Comparison of ENCODE assay signal across 17 cellular contexts in genomic region chr7:150784120-150784736, GRCh38. TPM values are rescaled to one million over a fixed set of nuclear protein-coding genes. Genes with fewer than 3 reads are reported as not detected.
DNase-seq lines count a peak whose midpoint lies in the region; ATAC-seq, FAIRE-seq and TF ChIP-seq lines count a peak whose summit lies in the region.
"Had no signal": no experiment of that assay in that cellular context is flagged by ENCODE, and none has a peak within 500 bp of the region (broad histone marks: within the 10 kb centered on the region; RNA-seq: fewer than 3 reads in every experiment).

No MANE protein-coding gene starts in this region.

- H3K27ac ChIP-seq in K562 (ENCODE audit: extremely low read depth, low read depth, low read length) = no peak overlapping the region
- H3K27ac ChIP-seq in testis = no peak overlapping the region
- H3K27ac ChIP-seq: thoracic aorta had no signal

- POLR2A ChIA-PET in K562 (lab: Yijun Ruan, JAX) = no interaction called here

- H3K27me3 Mint-ChIP-seq in activated naive CD4-positive, alpha-beta T cell treated with anti-CD3 and anti-CD28 coated beads, Interleukin-2, amount 10 ng/mL, durations not matched to agents 7 days and 5 days = peaks cover 36% of the 10 kb centered on the region
- H3K27me3 Mint-ChIP-seq in T-helper 2 cell treated with Interferon-gamma antibody and Interleukin-4, amounts not matched to agents 5 μg/mL and 100 μg/mL, for 36 hours (ENCODE audit: low read depth) = peaks cover 25% of the 10 kb centered on the region

- TF ChIP-seq POLR2A in K562 (conservative IDR thresholded peaks at IDR 0.05) (no peak), testis (IDR thresholded peaks at IDR 0.05) (no peak)

- intact Hi-C loops in K562 (cut with micrococcal nuclease) = loop anchor here (10.0 kb wide), 1 partner anchor 311 kb away; no protein-coding TSS in a partner anchor
- intact Hi-C loops in mucosa of descending colon (cut with DNase I, micrococcal nuclease) = no loop called here
- intact Hi-C loops in testis (cut with DNase I; ENCODE audit: low total_unique reads) = no loop called here

- no peak overlapping the region for H3K4me2 ChIP-seq in K562 (ENCODE audit: insufficient read depth, low read length)

- H3K4me3 ChIP-seq in K562 = no peak overlapping the region
- no peak overlapping the region for H3K4me3 ChIP-seq in mucosa of descending colon
- H3K4me3 ChIP-seq in testis = no peak overlapping the region
- H3K4me3 ChIP-seq: thoracic aorta had no signal

- no peaks in the 10 kb centered on the region for H3K9me1 ChIP-seq in K562 (ENCODE audit: control insufficient read depth, insufficient read depth, low read length)

- WGBS in K562 (ENCODE audit: insufficient coverage, low coverage, missing lambda C conversion rate) = 3% methylated on average over 9 of the region's 9 CpGs
- 58 to 78% methylated on average over 9 of the region's 9 CpGs for WGBS in testis, 2 donors

- ATAC-seq in K562 (no peak), mucosa of descending colon (peak; percentile 91), GM19467 (IDR thresholded peaks at IDR 0.05; ENCODE audit: unreplicated experiment) (no peak)

- no peak overlapping the region for H3K9ac ChIP-seq in K562 (ENCODE audit: insufficient read depth in 1 of 2, low read depth in 2 of 2, low read length in 2 of 2)

- peaks cover 22 to 37% of the 10 kb centered on the region in 2 experiments; a peak in 4 of 5 replicates for H3K27me3 ChIP-seq in K562 (ENCODE audit: control insufficient read depth in 2 of 2, insufficient read depth in 2 of 2, low read length in 2 of 2)
- H3K27me3 ChIP-seq in testis = no peaks in the 10 kb centered on the region

- DNase-seq in NOMO-1 (lab: John Stamatoyannopoulos, UW; ENCODE audit: unreplicated experiment in 2 of 2) = peak; percentile 56 to 58
- DNase-seq in NOMO-1 treated with dmso at 0.1 percent for 144 hours (lab: John Stamatoyannopoulos, UW; ENCODE audit: unreplicated experiment) = no peak
- DNase-seq in K562 (ENCODE audit: extremely low read depth in 1 of 4, low spot score in 3 of 4) = peak in 1 of 4 experiments; percentile 5
- DNase-seq in mucosa of descending colon = peak; percentile 72 to 86 (median 75)
- DNase-seq in testis = peak; percentile 28
- DNase-seq in activated naive CD4-positive, alpha-beta T cell treated with anti-CD3 and anti-CD28 coated beads, Interleukin-2, amount 10 ng/mL, durations not matched to agents 7 days and 5 days = no peak
- DNase-seq in T-helper 2 cell treated with Interferon-gamma antibody and Interleukin-4, amounts not matched to agents 5 μg/mL and 100 μg/mL, for 36 hours (ENCODE audit: low spot score) = no peak
- DNase-seq: activated CD4-positive, alpha-beta memory T cell treated with anti-CD3 and anti-CD28 coated beads for 36 hours; effector memory CD4-positive, alpha-beta T cell; foreskin melanocyte; NCI-H1436; T1000 had no signal

- in situ Hi-C loops in K562 (cut with MboI) = no loop called here

- no peak for TF ChIP-seq RAD21 in K562 (CRISPR knock-in tag; conservative IDR thresholded peaks at IDR 0.05 in 1 of 2, IDR thresholded peaks at IDR 0.05 in 1 of 2)

- no peaks in the 10 kb centered on the region for H3K9me3 Mint-ChIP-seq in activated naive CD4-positive, alpha-beta T cell treated with anti-CD3 and anti-CD28 coated beads, Interleukin-2, amount 10 ng/mL, durations not matched to agents 7 days and 5 days
- H3K9me3 Mint-ChIP-seq in T-helper 2 cell treated with Interferon-gamma antibody and Interleukin-4, amounts not matched to agents 5 μg/mL and 100 μg/mL, for 36 hours = no peaks in the 10 kb centered on the region
- H3K9me3 Mint-ChIP-seq: activated CD4-positive, alpha-beta memory T cell treated with anti-CD3 and anti-CD28 coated beads for 36 hours had no signal

- CTCF ChIA-PET in K562 (lab: Yijun Ruan, JAX; ENCODE audit: low intra/inter-chr PET ratio) = interaction anchor here (0.6 kb wide), 1 partner anchor 35 kb away, joined by 4 read pairs; no protein-coding TSS in a partner anchor
- CTCF ChIA-PET in activated naive CD4-positive, alpha-beta T cell treated with anti-CD3 and anti-CD28 coated beads, Interleukin-2, amount 10 ng/mL, durations not matched to agents 7 days and 5 days (lab: Charles Lee) = no interaction called here

- H2AFZ ChIP-seq in K562 (ENCODE audit: low read depth, low read length) = no peak overlapping the region

- H3K4me1 Mint-ChIP-seq in activated naive CD4-positive, alpha-beta T cell treated with anti-CD3 and anti-CD28 coated beads, Interleukin-2, amount 10 ng/mL, durations not matched to agents 7 days and 5 days = peaks cover 7% of the 10 kb centered on the region
- H3K4me1 Mint-ChIP-seq in T-helper 2 cell treated with Interferon-gamma antibody and Interleukin-4, amounts not matched to agents 5 μg/mL and 100 μg/mL, for 36 hours (ENCODE audit: low read depth) = peaks cover 2% of the 10 kb centered on the region

- H3K9me3 ChIP-seq in K562 (replicated peaks; ENCODE audit: control insufficient read depth, insufficient read depth, low read depth, low read length) (no peaks in the 10 kb centered on the region), mucosa of descending colon (no peaks in the 10 kb centered on the region), testis (no peaks in the 10 kb centered on the region)
- H3K9me3 ChIP-seq: thoracic aorta had no signal

- H3K4me1 ChIP-seq in K562 (replicated peaks in 1 of 2; ENCODE audit: control insufficient read depth in 2 of 2, insufficient read depth in 2 of 2, low read length in 2 of 2) (peaks cover 7 to 10% of the 10 kb centered on the region in 2 experiments; a peak in 4 of 5 replicates), mucosa of descending colon (ENCODE audit: low read depth) (peaks cover 43% of the 10 kb centered on the region), testis (peaks cover 20% of the 10 kb centered on the region)

- H3K36me3 Mint-ChIP-seq in activated naive CD4-positive, alpha-beta T cell treated with anti-CD3 and anti-CD28 coated beads, Interleukin-2, amount 10 ng/mL, durations not matched to agents 7 days and 5 days = no peaks in the 10 kb centered on the region
- no peaks in the 10 kb centered on the region for H3K36me3 Mint-ChIP-seq in T-helper 2 cell treated with Interferon-gamma antibody and Interleukin-4, amounts not matched to agents 5 μg/mL and 100 μg/mL, for 36 hours (ENCODE audit: low read depth)
- H3K36me3 Mint-ChIP-seq: activated CD4-positive, alpha-beta memory T cell treated with anti-CD3 and anti-CD28 coated beads for 36 hours had no signal

- no peak overlapping the region for H3K4me3 Mint-ChIP-seq in activated naive CD4-positive, alpha-beta T cell treated with anti-CD3 and anti-CD28 coated beads, Interleukin-2, amount 10 ng/mL, durations not matched to agents 7 days and 5 days
- H3K4me3 Mint-ChIP-seq in T-helper 2 cell treated with Interferon-gamma antibody and Interleukin-4, amounts not matched to agents 5 μg/mL and 100 μg/mL, for 36 hours = no peak overlapping the region
- H3K4me3 Mint-ChIP-seq: activated CD4-positive, alpha-beta memory T cell treated with anti-CD3 and anti-CD28 coated beads for 36 hours had no signal

- TF ChIP-seq EP300 in K562 (IDR thresholded peaks at IDR 0.05; ENCODE audit: low read length) = no peak

- H3K36me3 ChIP-seq in K562 (ENCODE audit: control insufficient read depth, insufficient read depth, low read length) (no peaks in the 10 kb centered on the region), mucosa of descending colon (ENCODE audit: low read depth) (no peaks in the 10 kb centered on the region), testis (ENCODE audit: low read depth, missing control alignments) (no peaks in the 10 kb centered on the region)
- H3K36me3 ChIP-seq: thoracic aorta had no signal

- no TSS peak for BruUV-seq in K562 (replicated peaks; lab: Mats Ljungman, UMichigan)

- no peak overlapping the region for H3K27ac Mint-ChIP-seq in activated naive CD4-positive, alpha-beta T cell treated with anti-CD3 and anti-CD28 coated beads, Interleukin-2, amount 10 ng/mL, durations not matched to agents 7 days and 5 days
- no peak overlapping the region for H3K27ac Mint-ChIP-seq in T-helper 2 cell treated with Interferon-gamma antibody and Interleukin-4, amounts not matched to agents 5 μg/mL and 100 μg/mL, for 36 hours
- H3K27ac Mint-ChIP-seq: activated CD4-positive, alpha-beta memory T cell treated with anti-CD3 and anti-CD28 coated beads for 36 hours had no signal

- H4K20me1 ChIP-seq in K562 (replicated peaks; ENCODE audit: control insufficient read depth, insufficient read depth, low read length) = peaks cover 4% of the 10 kb centered on the region; the same call in 1 of the 2 replicates

- no peak for TF ChIP-seq CTCF in K562 (IDR thresholded peaks at IDR 0.05 in 2 of 3, conservative IDR thresholded peaks at IDR 0.05 in 1 of 3; ENCODE audit: insufficient read depth in 2 of 3, low read depth in 1 of 3, low read length in 3 of 3)
- no peak for TF ChIP-seq CTCF in mucosa of descending colon (IDR thresholded peaks at IDR 0.05)
- no peak for TF ChIP-seq CTCF in testis (IDR thresholded peaks at IDR 0.05)

- FAIRE-seq in K562 (lab: Jason Lieb, UNC) = no peak

- H3K79me2 ChIP-seq in K562 (ENCODE audit: control insufficient read depth, insufficient read depth, low read length) = no peaks in the 10 kb centered on the region

RNA-seq across cellular contexts. Expression of gene TMEM176B, which starts 15.9 kb away (rescaled TPM):
- not detected in 2 replicates for total RNA-seq in K562 (2011; cell fraction: chromatin; rRNA removed; ENCODE audit: low replicate concordance)
- total RNA-seq in K562 (2011; cell fraction: nucleolus; rRNA removed) = not detected in 2 replicates
- total RNA-seq in K562 (2011; cell fraction: nucleoplasm; rRNA removed) = not detected in 2 replicates
- total RNA-seq in K562 (2014; rRNA removed) (not detected in 2 replicates), K562 (2014; rRNA removed; fragmentation: Illumina TruSeq; extraction: Trizol) (not detected in 2 replicates), K562 (2015; rRNA removed; fragmentation: Illumina TruSeq; extraction: Trizol) (0.15 TPM in 1 of 2 replicates, not detected in the other), K562 (2021) (0.60 and 0.76 TPM in 2 replicates), mucosa of descending colon (100 to 1,000 TPM; 210 to 401 (median 338) TPM), testis (1 to 10 TPM; 3.9 to 6.6 TPM)
- polyA plus RNA-seq in K562 (2011; rRNA removed) (not detected in 2 replicates), K562 (2014; fragmentation: Illumina TruSeq; extraction: Trizol) (not detected in 2 replicates), K562 (2014; fragmentation: Nextera tagmentation; extraction: Ambion mirVana) (not detected), K562 (2014; rRNA removed) (0.19 TPM in 1 of 2 replicates, not detected in the other), testis (ENCODE audit: insufficient read depth, low read depth, low replicate concordance) (69.3 TPM)
- polyA plus RNA-seq in K562 (2011; cell fraction: cytosol; rRNA removed) = not detected in 2 replicates
- not detected in 2 replicates for polyA plus RNA-seq in K562 (2011; cell fraction: nucleus; rRNA removed)
- polyA plus RNA-seq in K562 (2012) = 0.21 and 0.69 TPM in 2 replicates
- polyA minus RNA-seq in K562 (2011; rRNA and poly(A)+ RNA removed) = not detected in 2 replicates
- not detected in 2 replicates for polyA minus RNA-seq in K562 (2011; cell fraction: cytosol; rRNA and poly(A)+ RNA removed)
- not detected in 2 replicates for polyA minus RNA-seq in K562 (2011; cell fraction: nucleus; rRNA and poly(A)+ RNA removed)
- total RNA-seq: A172; activated CD4-positive, alpha-beta memory T cell treated with anti-CD3 and anti-CD28 coated beads for 36 hours; NCI-H460 had no signal

RNA-seq across cellular contexts. Expression of gene TMEM176A, which starts 16.3 kb away (rescaled TPM):
- total RNA-seq in K562 (2011; cell fraction: chromatin; rRNA removed; ENCODE audit: low replicate concordance) = not detected in 2 replicates
- not detected in 2 replicates for total RNA-seq in K562 (2011; cell fraction: nucleolus; rRNA removed)
- not detected in 2 replicates for total RNA-seq in K562 (2011; cell fraction: nucleoplasm; rRNA removed)
- total RNA-seq in K562 (2014; rRNA removed) (not detected in 2 replicates), K562 (2014; rRNA removed; fragmentation: Illumina TruSeq; extraction: Trizol) (not detected in 2 replicates), K562 (2015; rRNA removed; fragmentation: Illumina TruSeq; extraction: Trizol) (not detected in 2 replicates), K562 (2021) (0.31 TPM in 1 of 2 replicates, not detected in the other), mucosa of descending colon (100 to 1,000 TPM; 178 to 282 (median 245) TPM), testis (1 to 10 TPM; 1.6 to 4.2 TPM)
- polyA plus RNA-seq in K562 (2011; rRNA removed) (not detected in 2 replicates), K562 (2014; fragmentation: Illumina TruSeq; extraction: Trizol) (not detected in 2 replicates), K562 (2014; fragmentation: Nextera tagmentation; extraction: Ambion mirVana) (not detected), K562 (2014; rRNA removed) (not detected in 2 replicates), testis (ENCODE audit: insufficient read depth, low read depth, low replicate concordance) (34.7 TPM)
- 0.04 TPM in 1 of 2 replicates, not detected in the other for polyA plus RNA-seq in K562 (2011; cell fraction: cytosol; rRNA removed)
- 0.27 TPM in 1 of 2 replicates, not detected in the other for polyA plus RNA-seq in K562 (2011; cell fraction: nucleus; rRNA removed)
- polyA plus RNA-seq in K562 (2012) = 0.27 and 0.32 TPM in 2 replicates
- polyA minus RNA-seq in K562 (2011; rRNA and poly(A)+ RNA removed) = not detected in 2 replicates
- polyA minus RNA-seq in K562 (2011; cell fraction: cytosol; rRNA and poly(A)+ RNA removed) = not detected in 2 replicates
- polyA minus RNA-seq in K562 (2011; cell fraction: nucleus; rRNA and poly(A)+ RNA removed) = not detected in 2 replicates
- total RNA-seq: A172; activated CD4-positive, alpha-beta memory T cell treated with anti-CD3 and anti-CD28 coated beads for 36 hours had no signal
- polyA plus RNA-seq: neural cell had no signal

RNA-seq across cellular contexts. Expression of gene GIMAP5, which starts 47.0 kb away (rescaled TPM):
- not detected in 2 replicates for total RNA-seq in K562 (2011; cell fraction: chromatin; rRNA removed; ENCODE audit: low replicate concordance)
- total RNA-seq in K562 (2011; cell fraction: nucleolus; rRNA removed) = not detected in 2 replicates
- total RNA-seq in K562 (2011; cell fraction: nucleoplasm; rRNA removed) = not detected in 2 replicates
- total RNA-seq in K562 (2014; rRNA removed) = not detected in 2 replicates
- total RNA-seq in K562 (2014; rRNA removed; fragmentation: Illumina TruSeq; extraction: Trizol) = not detected in 2 replicates
- not detected in 2 replicates for total RNA-seq in K562 (2015; rRNA removed; fragmentation: Illumina TruSeq; extraction: Trizol)
- total RNA-seq in K562 (2021) = 0.35 and 0.51 TPM in 2 replicates
- not detected in 2 replicates for polyA plus RNA-seq in K562 (2011; rRNA removed)
- not detected in 2 replicates for polyA plus RNA-seq in K562 (2011; cell fraction: cytosol; rRNA removed)
- not detected in 2 replicates for polyA plus RNA-seq in K562 (2011; cell fraction: nucleus; rRNA removed)
- polyA plus RNA-seq in K562 (2012) = 0.48 TPM in 1 of 2 replicates, not detected in the other
- not detected in 2 replicates for polyA plus RNA-seq in K562 (2014; fragmentation: Illumina TruSeq; extraction: Trizol)
- not detected for polyA plus RNA-seq in K562 (2014; fragmentation: Nextera tagmentation; extraction: Ambion mirVana)
- not detected in 2 replicates for polyA plus RNA-seq in K562 (2014; rRNA removed)
- polyA minus RNA-seq in K562 (2011; rRNA and poly(A)+ RNA removed) = not detected in 2 replicates
- polyA minus RNA-seq in K562 (2011; cell fraction: cytosol; rRNA and poly(A)+ RNA removed) = not detected in 2 replicates
- not detected in 2 replicates for polyA minus RNA-seq in K562 (2011; cell fraction: nucleus; rRNA and poly(A)+ RNA removed)
- total RNA-seq in mucosa of descending colon = 10 to 100 TPM in 1 of 3 donors, 1 to 10 TPM in 2; 3.1 to 10.3 (median 9.3) TPM
- 10 to 100 TPM in 1 of 2 donors, 1 to 10 TPM in 1; 8.4 to 10.6 TPM for total RNA-seq in testis
- 13.6 TPM for polyA plus RNA-seq in testis (ENCODE audit: insufficient read depth, low read depth, low replicate concordance)
- total RNA-seq: A172, NCI-H460 had no signal
- polyA plus RNA-seq: neural cell had no signal

Comparison
In these comparisons a context has a peak if more than half of its experiments do, and no peak if none do; other contexts are left out.
1. DNase-seq: peak in NOMO-1 (2 of 2), mucosa of descending colon (3 of 3) and testis (single experiment); none in NOMO-1 treated with dmso at 0.1 percent for 144 hours (single experiment), activated naive CD4-positive, alpha-beta T cell treated with anti-CD3 and anti-CD28 coated beads, Interleukin-2, amount 10 ng/mL, durations not matched to agents 7 days and 5 days (single experiment) and T-helper 2 cell treated with Interferon-gamma antibody and Interleukin-4, amounts not matched to agents 5 μg/mL and 100 μg/mL, for 36 hours (single experiment).
2. RNA of gene TMEM176B, which starts 15.9 kb away (total RNA-seq): 210 to 401 TPM in mucosa of descending colon; 3.9 to 6.6 TPM in testis and 0.15 to 0.76 TPM in K562; every median in the first group is over 10 times any median in the second.
3. RNA of gene TMEM176A, which starts 16.3 kb away (total RNA-seq): 178 to 282 TPM in mucosa of descending colon; 1.6 to 4.2 TPM in testis and 0.31 TPM in K562; every median in the first group is over 10 times any median in the second.